ENCODE assay signal across 8 cellular contexts in genomic region chr14:54396493-54397335, GRCh38. TPM values are rescaled to one million over a fixed set of nuclear protein-coding genes. Genes with fewer than 3 reads are reported as not detected.
DNase-seq lines count a peak whose midpoint lies in the region; ATAC-seq and TF ChIP-seq lines count a peak whose summit lies in the region.

Gene CDKN3 (plus strand): TSS chr14:54397007. CDS start chr14:54397069, 62 bp downstream.

- ATAC-seq in HG02798 (IDR thresholded peaks at IDR 0.05; ENCODE audit: poor library complexity, unreplicated experiment) (peak; percentile 98), upper lobe of right lung (peak; percentile 99)
- ATAC-seq in activated naive CD8-positive, alpha-beta T cell treated with anti-CD3 and anti-CD28 coated beads, Interleukin-2, amount 50 U/mL, for 24 hours: peak; percentile 95

- H3K4me3 Mint-ChIP-seq in activated naive CD8-positive, alpha-beta T cell treated with anti-CD3 and anti-CD28 coated beads, Interleukin-2, amount 50 U/mL, for 24 hours: peak within 1 kb of the TSS; percentile 84

- H3K9me3 Mint-ChIP-seq in activated naive CD8-positive, alpha-beta T cell treated with anti-CD3 and anti-CD28 coated beads, Interleukin-2, amount 50 U/mL, for 24 hours: no peaks in the 10 kb centered on the region

- intact Hi-C loops in cardiac septum (cut with DNase I): loop anchor here (5.0 kb wide), 1 partner anchor 91 kb away; the partner anchor contains the start of gene GMFB
- intact Hi-C loops in upper lobe of right lung (cut with DNase I): no loop called here

- no peaks in the 10 kb centered on the region for H3K27me3 ChIP-seq in upper lobe of right lung

- DNase-seq in NCI-H1417 treated with DMSO at 0.1 percent for 48 hours (lab: John Stamatoyannopoulos, UW) (peak; percentile 96), SW480 (ENCODE audit: low spot score) (peak; percentile 98), cardiac septum (ENCODE audit: low spot score) (peak; percentile 98), pons (ENCODE audit: low spot score) (peak; percentile 99), upper lobe of right lung (peak; percentile 98)
- peak; percentile 95 for DNase-seq in activated naive CD8-positive, alpha-beta T cell treated with anti-CD3 and anti-CD28 coated beads, Interleukin-2, amount 50 U/mL, for 24 hours

- peak within 1 kb of the TSS; percentile 88 for H3K4me3 ChIP-seq in GM12875 (ENCODE audit: low read depth, low read length)
- H3K4me3 ChIP-seq in upper lobe of right lung: peak within 1 kb of the TSS; percentile 84

- no peaks in the 10 kb centered on the region for H3K9me3 ChIP-seq in upper lobe of right lung

- peak within 1 kb of the TSS; percentile 87 for H3K27ac Mint-ChIP-seq in activated naive CD8-positive, alpha-beta T cell treated with anti-CD3 and anti-CD28 coated beads, Interleukin-2, amount 50 U/mL, for 24 hours

- peaks cover 7% of the 10 kb centered on the region for H3K36me3 Mint-ChIP-seq in activated naive CD8-positive, alpha-beta T cell treated with anti-CD3 and anti-CD28 coated beads, Interleukin-2, amount 50 U/mL, for 24 hours (ENCODE audit: low read depth)

- H3K27me3 Mint-ChIP-seq in activated naive CD8-positive, alpha-beta T cell treated with anti-CD3 and anti-CD28 coated beads, Interleukin-2, amount 50 U/mL, for 24 hours: peaks cover 2% of the 10 kb centered on the region

- peaks cover 29% of the 10 kb centered on the region for H3K4me1 Mint-ChIP-seq in activated naive CD8-positive, alpha-beta T cell treated with anti-CD3 and anti-CD28 coated beads, Interleukin-2, amount 50 U/mL, for 24 hours

- peak within 1 kb of the TSS; percentile 30 for H3K27ac ChIP-seq in upper lobe of right lung

- H3K36me3 ChIP-seq in upper lobe of right lung: no peaks in the 10 kb centered on the region

- H3K4me1 ChIP-seq in upper lobe of right lung: peaks cover 6% of the 10 kb centered on the region

- peak; percentile 24; the same call in 1 of the 2 replicates for TF ChIP-seq CTCF in GM12875 (IDR thresholded peaks at IDR 0.05; ENCODE audit: borderline replicate concordance, insufficient read depth, low read depth, low read length)
- TF ChIP-seq CTCF in upper lobe of right lung (IDR thresholded peaks at IDR 0.05): peak; percentile 62

RNA-seq across cellular contexts. Expression of gene CDKN3, which starts in this region (rescaled TPM):
- 4.7 TPM for total RNA-seq in cardiac septum
- total RNA-seq in upper lobe of right lung: 1.5 TPM

Comparison
In these comparisons a context has a peak if more than half of its experiments do, and no peak if none do; other contexts are left out.
1. Peak in every context shown above with its lines: DNase-seq, ATAC-seq, H3K4me3 ChIP-seq and H3K27ac ChIP-seq.